In the genomic region with DNA sequence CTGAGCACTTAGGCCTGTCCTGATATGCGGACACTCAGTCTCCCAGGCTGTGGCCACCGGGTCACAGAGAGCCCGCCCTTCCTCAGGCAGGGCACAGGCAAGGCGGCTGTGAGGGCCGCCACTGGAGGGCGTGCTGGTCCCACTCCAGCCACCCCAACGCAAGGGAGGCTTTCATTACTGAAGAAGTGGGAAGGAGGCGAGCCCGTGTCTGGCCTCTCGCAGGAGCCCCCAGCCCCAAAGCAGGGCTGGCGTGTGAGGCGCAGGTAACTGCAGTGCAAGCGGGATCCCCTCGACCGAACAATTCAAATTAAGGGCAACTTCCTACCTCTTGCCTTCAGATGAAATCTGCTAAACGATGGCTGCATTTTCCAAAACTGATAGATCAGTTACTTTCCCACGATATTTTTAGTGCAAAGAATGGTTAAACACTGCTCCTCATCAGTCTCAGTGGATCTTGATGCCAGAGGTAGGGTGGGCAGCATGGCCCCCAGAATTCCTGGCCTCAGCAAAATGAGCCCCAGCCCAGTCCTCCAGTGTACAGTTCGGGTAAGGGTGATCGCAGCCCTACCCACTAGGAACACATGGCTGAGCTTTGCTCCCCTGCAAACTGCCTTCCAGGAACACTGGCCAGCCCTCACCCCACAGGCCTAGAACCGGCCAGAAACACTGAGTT, we compare ENCODE assay signal across 8 cellular contexts.
DNase-seq lines count a peak whose midpoint lies in the region; ATAC-seq and TF ChIP-seq lines count a peak whose summit lies in the region.

No MANE protein-coding gene starts in this region.

- no peak overlapping the region for H3K4me3 ChIP-seq in osteoblast (ENCODE audit: insufficient read depth, low read length)

- ATAC-seq in HG02798 (IDR thresholded peaks at IDR 0.05; ENCODE audit: poor library complexity, unreplicated experiment) (no peak), GM21367 (IDR thresholded peaks at IDR 0.05; ENCODE audit: unreplicated experiment) (no peak), GM19467 (IDR thresholded peaks at IDR 0.05; ENCODE audit: unreplicated experiment) (no peak)

- no peaks in the 10 kb centered on the region for H3K36me3 ChIP-seq in osteoblast (ENCODE audit: insufficient read depth, low read length)

- DNase-seq in 8988T, result peak; percentile 99
- DNase-seq in GM10248 (ENCODE audit: extremely low spot score), result peak; percentile 63
- peak; percentile 75 for DNase-seq in NCI-H82 (lab: John Stamatoyannopoulos, UW)
- peak; percentile 85 for DNase-seq in ecto neural progenitor cell (ENCODE audit: low spot score)
- DNase-seq in osteoblast (ENCODE audit: insufficient read length, low spot score, missing footprints), result peak; percentile 96

- H2AFZ ChIP-seq in osteoblast (ENCODE audit: low read length), result no peak overlapping the region

- H4K20me1 ChIP-seq in osteoblast (ENCODE audit: insufficient read depth, low read length), result no peaks in the 10 kb centered on the region

- H3K27ac ChIP-seq in osteoblast (ENCODE audit: low read depth, low read length), result no peak overlapping the region

- CTCF ChIA-PET in GM10248 (lab: Yijun Ruan, JAX), result interaction anchor here (1.1 to 3.6 kb wide), 2 partner anchors 29 to 199 kb away, joined by 3 to 13 read pairs; no protein-coding TSS in a partner anchor

- no peaks in the 10 kb centered on the region for H3K9me3 ChIP-seq in osteoblast (ENCODE audit: low read depth, low read length)

- no peaks in the 10 kb centered on the region for H3K79me2 ChIP-seq in osteoblast (ENCODE audit: insufficient read depth, low read length)

- H3K4me2 ChIP-seq in osteoblast (ENCODE audit: insufficient read depth, low read length), result no peak overlapping the region

- POLR2A ChIA-PET in GM10248 (lab: Yijun Ruan, JAX), result no interaction called here

- no peaks in the 10 kb centered on the region for H3K27me3 ChIP-seq in osteoblast (ENCODE audit: insufficient read depth, low read length)

- TF ChIP-seq CTCF in GM10248 (IDR thresholded peaks at IDR 0.05; ENCODE audit: control extremely low read depth, extremely low read depth, low read depth, missing control alignments), result peak; percentile 67
- peak; percentile 68 for TF ChIP-seq CTCF in osteoblast (IDR thresholded peaks at IDR 0.05; ENCODE audit: extremely low read depth, low read depth, low read length)

- peaks cover 9% of the 10 kb centered on the region for H3K4me1 ChIP-seq in osteoblast (ENCODE audit: insufficient read depth, low read length)
